1 cellular context compared by ENCODE assay signal in the genomic region with DNA sequence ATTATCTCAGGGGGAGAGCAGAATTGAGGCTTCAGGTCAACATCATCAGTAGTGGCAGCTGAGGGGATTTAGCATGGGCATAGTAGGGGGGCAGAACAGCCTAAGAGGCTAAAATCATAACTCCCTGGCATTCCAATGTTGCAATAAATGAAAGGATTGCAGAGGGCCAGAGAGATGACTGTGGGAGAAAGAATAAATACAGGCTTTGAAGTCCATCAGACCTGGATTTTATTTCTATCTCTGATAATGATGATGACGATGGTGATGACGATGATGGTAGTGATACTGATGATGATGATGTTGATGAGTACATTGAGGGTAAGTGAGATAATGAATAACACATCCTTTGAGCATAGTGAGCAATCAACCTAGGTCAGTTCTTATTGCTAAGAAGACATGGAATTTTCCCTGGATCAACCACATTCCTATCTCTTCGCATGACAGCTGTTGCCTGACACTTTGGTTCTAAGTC.
TF ChIP-seq lines count a peak whose summit lies in the region.

No MANE protein-coding gene starts in this region.

TF ChIP-seq in WTC11, 78 proteins besides CTCF, POLR2A, EP300 and RAD21 (continued from another document and continues in another):
- TF ChIP-seq, protein P1, sequence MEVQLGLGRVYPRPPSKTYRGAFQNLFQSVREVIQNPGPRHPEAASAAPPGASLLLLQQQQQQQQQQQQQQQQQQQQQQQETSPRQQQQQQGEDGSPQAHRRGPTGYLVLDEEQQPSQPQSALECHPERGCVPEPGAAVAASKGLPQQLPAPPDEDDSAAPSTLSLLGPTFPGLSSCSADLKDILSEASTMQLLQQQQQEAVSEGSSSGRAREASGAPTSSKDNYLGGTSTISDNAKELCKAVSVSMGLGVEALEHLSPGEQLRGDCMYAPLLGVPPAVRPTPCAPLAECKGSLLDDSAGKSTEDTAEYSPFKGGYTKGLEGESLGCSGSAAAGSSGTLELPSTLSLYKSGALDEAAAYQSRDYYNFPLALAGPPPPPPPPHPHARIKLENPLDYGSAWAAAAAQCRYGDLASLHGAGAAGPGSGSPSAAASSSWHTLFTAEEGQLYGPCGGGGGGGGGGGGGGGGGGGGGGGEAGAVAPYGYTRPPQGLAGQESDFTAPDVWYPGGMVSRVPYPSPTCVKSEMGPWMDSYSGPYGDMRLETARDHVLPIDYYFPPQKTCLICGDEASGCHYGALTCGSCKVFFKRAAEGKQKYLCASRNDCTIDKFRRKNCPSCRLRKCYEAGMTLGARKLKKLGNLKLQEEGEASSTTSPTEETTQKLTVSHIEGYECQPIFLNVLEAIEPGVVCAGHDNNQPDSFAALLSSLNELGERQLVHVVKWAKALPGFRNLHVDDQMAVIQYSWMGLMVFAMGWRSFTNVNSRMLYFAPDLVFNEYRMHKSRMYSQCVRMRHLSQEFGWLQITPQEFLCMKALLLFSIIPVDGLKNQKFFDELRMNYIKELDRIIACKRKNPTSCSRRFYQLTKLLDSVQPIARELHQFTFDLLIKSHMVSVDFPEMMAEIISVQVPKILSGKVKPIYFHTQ (CRISPR knock-in tag; IDR thresholded peaks at IDR 0.05) = no peak
- no peak for TF ChIP-seq TP53 (CRISPR knock-in tag; IDR thresholded peaks at IDR 0.05)
- TF ChIP-seq JAZF1 (CRISPR knock-in tag; IDR thresholded peaks at IDR 0.05) = no peak
- TF ChIP-seq, protein P2, sequence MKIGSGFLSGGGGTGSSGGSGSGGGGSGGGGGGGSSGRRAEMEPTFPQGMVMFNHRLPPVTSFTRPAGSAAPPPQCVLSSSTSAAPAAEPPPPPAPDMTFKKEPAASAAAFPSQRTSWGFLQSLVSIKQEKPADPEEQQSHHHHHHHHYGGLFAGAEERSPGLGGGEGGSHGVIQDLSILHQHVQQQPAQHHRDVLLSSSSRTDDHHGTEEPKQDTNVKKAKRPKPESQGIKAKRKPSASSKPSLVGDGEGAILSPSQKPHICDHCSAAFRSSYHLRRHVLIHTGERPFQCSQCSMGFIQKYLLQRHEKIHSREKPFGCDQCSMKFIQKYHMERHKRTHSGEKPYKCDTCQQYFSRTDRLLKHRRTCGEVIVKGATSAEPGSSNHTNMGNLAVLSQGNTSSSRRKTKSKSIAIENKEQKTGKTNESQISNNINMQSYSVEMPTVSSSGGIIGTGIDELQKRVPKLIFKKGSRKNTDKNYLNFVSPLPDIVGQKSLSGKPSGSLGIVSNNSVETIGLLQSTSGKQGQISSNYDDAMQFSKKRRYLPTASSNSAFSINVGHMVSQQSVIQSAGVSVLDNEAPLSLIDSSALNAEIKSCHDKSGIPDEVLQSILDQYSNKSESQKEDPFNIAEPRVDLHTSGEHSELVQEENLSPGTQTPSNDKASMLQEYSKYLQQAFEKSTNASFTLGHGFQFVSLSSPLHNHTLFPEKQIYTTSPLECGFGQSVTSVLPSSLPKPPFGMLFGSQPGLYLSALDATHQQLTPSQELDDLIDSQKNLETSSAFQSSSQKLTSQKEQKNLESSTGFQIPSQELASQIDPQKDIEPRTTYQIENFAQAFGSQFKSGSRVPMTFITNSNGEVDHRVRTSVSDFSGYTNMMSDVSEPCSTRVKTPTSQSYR (CRISPR knock-in tag; IDR thresholded peaks at IDR 0.05) = no peak
- TF ChIP-seq SMAD3 (CRISPR knock-in tag; IDR thresholded peaks at IDR 0.05; ENCODE audit: borderline replicate concordance) = no peak
- no peak for TF ChIP-seq ZNF423 (CRISPR knock-in tag; IDR thresholded peaks at IDR 0.05)
- peak; percentile 69 for TF ChIP-seq NFATC4 (CRISPR knock-in tag; IDR thresholded peaks at IDR 0.05)
- TF ChIP-seq GRHL2 (CRISPR knock-in tag; IDR thresholded peaks at IDR 0.05; ENCODE audit: insufficient replicate concordance, severe bottlenecking) = no peak
- TF ChIP-seq, protein P3, sequence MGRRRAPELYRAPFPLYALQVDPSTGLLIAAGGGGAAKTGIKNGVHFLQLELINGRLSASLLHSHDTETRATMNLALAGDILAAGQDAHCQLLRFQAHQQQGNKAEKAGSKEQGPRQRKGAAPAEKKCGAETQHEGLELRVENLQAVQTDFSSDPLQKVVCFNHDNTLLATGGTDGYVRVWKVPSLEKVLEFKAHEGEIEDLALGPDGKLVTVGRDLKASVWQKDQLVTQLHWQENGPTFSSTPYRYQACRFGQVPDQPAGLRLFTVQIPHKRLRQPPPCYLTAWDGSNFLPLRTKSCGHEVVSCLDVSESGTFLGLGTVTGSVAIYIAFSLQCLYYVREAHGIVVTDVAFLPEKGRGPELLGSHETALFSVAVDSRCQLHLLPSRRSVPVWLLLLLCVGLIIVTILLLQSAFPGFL (CRISPR knock-in tag; IDR thresholded peaks at IDR 0.05; ENCODE audit: borderline replicate concordance) = no peak
- TF ChIP-seq ESRRA (CRISPR knock-in tag; IDR thresholded peaks at IDR 0.05; ENCODE audit: borderline replicate concordance) = no peak
- TF ChIP-seq, protein P4, sequence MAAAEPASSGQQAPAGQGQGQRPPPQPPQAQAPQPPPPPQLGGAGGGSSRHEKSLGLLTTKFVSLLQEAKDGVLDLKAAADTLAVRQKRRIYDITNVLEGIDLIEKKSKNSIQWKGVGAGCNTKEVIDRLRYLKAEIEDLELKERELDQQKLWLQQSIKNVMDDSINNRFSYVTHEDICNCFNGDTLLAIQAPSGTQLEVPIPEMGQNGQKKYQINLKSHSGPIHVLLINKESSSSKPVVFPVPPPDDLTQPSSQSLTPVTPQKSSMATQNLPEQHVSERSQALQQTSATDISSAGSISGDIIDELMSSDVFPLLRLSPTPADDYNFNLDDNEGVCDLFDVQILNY (CRISPR knock-in tag; IDR thresholded peaks at IDR 0.05) = no peak
- TF ChIP-seq ELF4 (CRISPR knock-in tag; IDR thresholded peaks at IDR 0.05; ENCODE audit: low read depth) = no peak
- no peak for TF ChIP-seq TCF7 (CRISPR knock-in tag; IDR thresholded peaks at IDR 0.05; ENCODE audit: low read depth)
- TF ChIP-seq GTF2I (CRISPR knock-in tag; conservative IDR thresholded peaks at IDR 0.05) = no peak
- TF ChIP-seq, protein P5, sequence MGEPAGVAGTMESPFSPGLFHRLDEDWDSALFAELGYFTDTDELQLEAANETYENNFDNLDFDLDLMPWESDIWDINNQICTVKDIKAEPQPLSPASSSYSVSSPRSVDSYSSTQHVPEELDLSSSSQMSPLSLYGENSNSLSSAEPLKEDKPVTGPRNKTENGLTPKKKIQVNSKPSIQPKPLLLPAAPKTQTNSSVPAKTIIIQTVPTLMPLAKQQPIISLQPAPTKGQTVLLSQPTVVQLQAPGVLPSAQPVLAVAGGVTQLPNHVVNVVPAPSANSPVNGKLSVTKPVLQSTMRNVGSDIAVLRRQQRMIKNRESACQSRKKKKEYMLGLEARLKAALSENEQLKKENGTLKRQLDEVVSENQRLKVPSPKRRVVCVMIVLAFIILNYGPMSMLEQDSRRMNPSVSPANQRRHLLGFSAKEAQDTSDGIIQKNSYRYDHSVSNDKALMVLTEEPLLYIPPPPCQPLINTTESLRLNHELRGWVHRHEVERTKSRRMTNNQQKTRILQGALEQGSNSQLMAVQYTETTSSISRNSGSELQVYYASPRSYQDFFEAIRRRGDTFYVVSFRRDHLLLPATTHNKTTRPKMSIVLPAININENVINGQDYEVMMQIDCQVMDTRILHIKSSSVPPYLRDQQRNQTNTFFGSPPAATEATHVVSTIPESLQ (CRISPR knock-in tag; IDR thresholded peaks at IDR 0.05) = no peak
- no peak for TF ChIP-seq MYBL2 (CRISPR knock-in tag; IDR thresholded peaks at IDR 0.05)
- TF ChIP-seq, protein P6, sequence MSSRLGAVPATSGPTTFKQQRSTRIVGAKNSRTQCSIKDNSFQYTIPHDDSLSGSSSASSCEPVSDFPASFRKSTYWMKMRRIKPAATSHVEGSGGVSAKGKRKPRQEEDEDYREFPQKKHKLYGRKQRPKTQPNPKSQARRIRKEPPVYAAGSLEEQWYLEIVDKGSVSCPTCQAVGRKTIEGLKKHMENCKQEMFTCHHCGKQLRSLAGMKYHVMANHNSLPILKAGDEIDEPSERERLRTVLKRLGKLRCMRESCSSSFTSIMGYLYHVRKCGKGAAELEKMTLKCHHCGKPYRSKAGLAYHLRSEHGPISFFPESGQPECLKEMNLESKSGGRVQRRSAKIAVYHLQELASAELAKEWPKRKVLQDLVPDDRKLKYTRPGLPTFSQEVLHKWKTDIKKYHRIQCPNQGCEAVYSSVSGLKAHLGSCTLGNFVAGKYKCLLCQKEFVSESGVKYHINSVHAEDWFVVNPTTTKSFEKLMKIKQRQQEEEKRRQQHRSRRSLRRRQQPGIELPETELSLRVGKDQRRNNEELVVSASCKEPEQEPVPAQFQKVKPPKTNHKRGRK (CRISPR knock-in tag; IDR thresholded peaks at IDR 0.05; ENCODE audit: borderline replicate concordance) = no peak
- TF ChIP-seq, protein P7, sequence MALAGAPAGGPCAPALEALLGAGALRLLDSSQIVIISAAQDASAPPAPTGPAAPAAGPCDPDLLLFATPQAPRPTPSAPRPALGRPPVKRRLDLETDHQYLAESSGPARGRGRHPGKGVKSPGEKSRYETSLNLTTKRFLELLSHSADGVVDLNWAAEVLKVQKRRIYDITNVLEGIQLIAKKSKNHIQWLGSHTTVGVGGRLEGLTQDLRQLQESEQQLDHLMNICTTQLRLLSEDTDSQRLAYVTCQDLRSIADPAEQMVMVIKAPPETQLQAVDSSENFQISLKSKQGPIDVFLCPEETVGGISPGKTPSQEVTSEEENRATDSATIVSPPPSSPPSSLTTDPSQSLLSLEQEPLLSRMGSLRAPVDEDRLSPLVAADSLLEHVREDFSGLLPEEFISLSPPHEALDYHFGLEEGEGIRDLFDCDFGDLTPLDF (CRISPR knock-in tag; IDR thresholded peaks at IDR 0.05) = no peak
- TF ChIP-seq, protein P8, sequence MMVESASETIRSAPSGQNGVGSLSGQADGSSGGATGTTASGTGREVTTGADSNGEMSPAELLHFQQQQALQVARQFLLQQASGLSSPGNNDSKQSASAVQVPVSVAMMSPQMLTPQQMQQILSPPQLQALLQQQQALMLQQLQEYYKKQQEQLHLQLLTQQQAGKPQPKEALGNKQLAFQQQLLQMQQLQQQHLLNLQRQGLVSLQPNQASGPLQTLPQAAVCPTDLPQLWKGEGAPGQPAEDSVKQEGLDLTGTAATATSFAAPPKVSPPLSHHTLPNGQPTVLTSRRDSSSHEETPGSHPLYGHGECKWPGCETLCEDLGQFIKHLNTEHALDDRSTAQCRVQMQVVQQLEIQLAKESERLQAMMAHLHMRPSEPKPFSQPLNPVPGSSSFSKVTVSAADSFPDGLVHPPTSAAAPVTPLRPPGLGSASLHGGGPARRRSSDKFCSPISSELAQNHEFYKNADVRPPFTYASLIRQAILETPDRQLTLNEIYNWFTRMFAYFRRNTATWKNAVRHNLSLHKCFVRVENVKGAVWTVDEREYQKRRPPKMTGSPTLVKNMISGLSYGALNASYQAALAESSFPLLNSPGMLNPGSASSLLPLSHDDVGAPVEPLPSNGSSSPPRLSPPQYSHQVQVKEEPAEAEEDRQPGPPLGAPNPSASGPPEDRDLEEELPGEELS (CRISPR knock-in tag; IDR thresholded peaks at IDR 0.05) = no peak
- TF ChIP-seq, protein P9, sequence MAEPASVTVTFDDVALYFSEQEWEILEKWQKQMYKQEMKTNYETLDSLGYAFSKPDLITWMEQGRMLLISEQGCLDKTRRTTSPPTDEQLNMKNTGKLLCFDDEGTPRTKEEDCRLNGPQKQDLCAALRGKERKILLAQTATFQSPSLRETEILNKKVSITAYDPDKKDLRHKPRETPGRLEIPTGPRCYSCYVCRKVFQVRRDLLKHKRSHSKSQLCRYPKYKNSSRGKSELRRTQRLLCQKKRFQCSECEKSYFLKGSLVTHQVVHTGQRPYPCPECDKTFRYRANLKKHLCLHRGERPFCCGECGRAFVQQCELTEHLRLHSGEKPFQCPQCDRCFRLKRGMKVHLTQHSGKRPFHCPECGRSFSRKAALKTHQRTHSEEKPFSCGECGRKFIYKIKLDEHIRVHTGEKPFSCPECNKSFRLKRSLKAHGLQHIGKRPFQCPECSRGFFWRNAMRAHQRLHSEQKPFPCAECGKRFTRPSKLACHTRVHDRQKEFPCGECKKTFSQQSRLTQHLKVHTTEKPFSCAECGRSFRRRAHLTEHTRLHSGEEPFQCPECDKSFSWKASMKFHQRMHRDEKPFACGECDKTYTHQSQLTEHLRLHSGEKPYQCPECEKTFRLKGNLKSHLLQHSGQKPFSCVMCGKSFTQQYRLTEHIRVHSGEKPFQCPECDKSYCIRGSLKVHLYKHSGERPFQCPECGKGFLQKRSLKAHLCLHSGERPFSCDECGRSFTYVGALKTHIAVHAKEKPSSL (CRISPR knock-in tag; conservative IDR thresholded peaks at IDR 0.05) = peak; percentile 91
- TF ChIP-seq, protein P10, sequence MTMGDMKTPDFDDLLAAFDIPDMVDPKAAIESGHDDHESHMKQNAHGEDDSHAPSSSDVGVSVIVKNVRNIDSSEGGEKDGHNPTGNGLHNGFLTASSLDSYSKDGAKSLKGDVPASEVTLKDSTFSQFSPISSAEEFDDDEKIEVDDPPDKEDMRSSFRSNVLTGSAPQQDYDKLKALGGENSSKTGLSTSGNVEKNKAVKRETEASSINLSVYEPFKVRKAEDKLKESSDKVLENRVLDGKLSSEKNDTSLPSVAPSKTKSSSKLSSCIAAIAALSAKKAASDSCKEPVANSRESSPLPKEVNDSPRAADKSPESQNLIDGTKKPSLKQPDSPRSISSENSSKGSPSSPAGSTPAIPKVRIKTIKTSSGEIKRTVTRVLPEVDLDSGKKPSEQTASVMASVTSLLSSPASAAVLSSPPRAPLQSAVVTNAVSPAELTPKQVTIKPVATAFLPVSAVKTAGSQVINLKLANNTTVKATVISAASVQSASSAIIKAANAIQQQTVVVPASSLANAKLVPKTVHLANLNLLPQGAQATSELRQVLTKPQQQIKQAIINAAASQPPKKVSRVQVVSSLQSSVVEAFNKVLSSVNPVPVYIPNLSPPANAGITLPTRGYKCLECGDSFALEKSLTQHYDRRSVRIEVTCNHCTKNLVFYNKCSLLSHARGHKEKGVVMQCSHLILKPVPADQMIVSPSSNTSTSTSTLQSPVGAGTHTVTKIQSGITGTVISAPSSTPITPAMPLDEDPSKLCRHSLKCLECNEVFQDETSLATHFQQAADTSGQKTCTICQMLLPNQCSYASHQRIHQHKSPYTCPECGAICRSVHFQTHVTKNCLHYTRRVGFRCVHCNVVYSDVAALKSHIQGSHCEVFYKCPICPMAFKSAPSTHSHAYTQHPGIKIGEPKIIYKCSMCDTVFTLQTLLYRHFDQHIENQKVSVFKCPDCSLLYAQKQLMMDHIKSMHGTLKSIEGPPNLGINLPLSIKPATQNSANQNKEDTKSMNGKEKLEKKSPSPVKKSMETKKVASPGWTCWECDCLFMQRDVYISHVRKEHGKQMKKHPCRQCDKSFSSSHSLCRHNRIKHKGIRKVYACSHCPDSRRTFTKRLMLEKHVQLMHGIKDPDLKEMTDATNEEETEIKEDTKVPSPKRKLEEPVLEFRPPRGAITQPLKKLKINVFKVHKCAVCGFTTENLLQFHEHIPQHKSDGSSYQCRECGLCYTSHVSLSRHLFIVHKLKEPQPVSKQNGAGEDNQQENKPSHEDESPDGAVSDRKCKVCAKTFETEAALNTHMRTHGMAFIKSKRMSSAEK (CRISPR knock-in tag; IDR thresholded peaks at IDR 0.05; ENCODE audit: borderline replicate concordance) = no peak
- TF ChIP-seq, protein P11, sequence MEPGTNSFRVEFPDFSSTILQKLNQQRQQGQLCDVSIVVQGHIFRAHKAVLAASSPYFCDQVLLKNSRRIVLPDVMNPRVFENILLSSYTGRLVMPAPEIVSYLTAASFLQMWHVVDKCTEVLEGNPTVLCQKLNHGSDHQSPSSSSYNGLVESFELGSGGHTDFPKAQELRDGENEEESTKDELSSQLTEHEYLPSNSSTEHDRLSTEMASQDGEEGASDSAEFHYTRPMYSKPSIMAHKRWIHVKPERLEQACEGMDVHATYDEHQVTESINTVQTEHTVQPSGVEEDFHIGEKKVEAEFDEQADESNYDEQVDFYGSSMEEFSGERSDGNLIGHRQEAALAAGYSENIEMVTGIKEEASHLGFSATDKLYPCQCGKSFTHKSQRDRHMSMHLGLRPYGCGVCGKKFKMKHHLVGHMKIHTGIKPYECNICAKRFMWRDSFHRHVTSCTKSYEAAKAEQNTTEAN (CRISPR knock-in tag; IDR thresholded peaks at IDR 0.05) = no peak
- TF ChIP-seq RELA (CRISPR knock-in tag; IDR thresholded peaks at IDR 0.05; ENCODE audit: borderline replicate concordance) = no peak
- no peak for TF ChIP-seq CREM (CRISPR knock-in tag; IDR thresholded peaks at IDR 0.05)
- TF ChIP-seq ZNF416 (CRISPR knock-in tag; IDR thresholded peaks at IDR 0.05) = peak; percentile 80; the same call in 1 of the 2 replicates
- TF ChIP-seq ZNF138 (CRISPR knock-in tag; conservative IDR thresholded peaks at IDR 0.05) = no peak
